Comparison of ENCODE assay signal across 24 cellular contexts in the genomic region with DNA sequence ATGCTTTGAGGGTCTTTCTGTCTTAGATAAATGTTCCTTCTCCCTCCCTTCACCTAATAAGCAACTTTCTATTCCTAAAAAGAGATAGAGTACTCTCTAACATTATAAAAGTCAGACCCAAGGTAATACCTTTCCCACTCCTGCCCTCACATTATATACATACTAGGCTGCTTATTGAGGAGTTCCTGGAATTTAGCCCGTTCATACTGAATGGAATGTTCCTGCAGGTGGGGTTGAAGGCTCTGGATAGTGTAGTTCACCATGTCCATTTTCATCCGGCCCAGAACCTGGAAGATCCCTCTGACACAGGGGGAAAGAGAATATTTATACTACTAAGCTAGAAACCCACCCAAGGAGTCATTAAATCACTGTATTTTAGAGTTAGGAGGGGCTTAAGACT. TPM values are rescaled to one million over a fixed set of nuclear protein-coding genes. Genes with fewer than 3 reads are reported as not detected.
"Had no signal": no experiment of that assay in that cellular context is flagged by ENCODE, and none has a peak within 500 bp of the region (broad histone marks: within the 10 kb centered on the region; RNA-seq: fewer than 3 reads in every experiment).

No MANE protein-coding gene starts in this region.

- H3K27ac ChIP-seq: Peyer's patch, SJSA1, SK-N-MC had no signal

- H3K4me3 ChIP-seq: Peyer's patch, SJSA1, SK-N-MC had no signal

- H3K9me3 ChIP-seq: Peyer's patch, SJSA1 had no signal

- H3K36me3 ChIP-seq: Peyer's patch, SJSA1 had no signal

- H3K27me3 ChIP-seq: Peyer's patch, SJSA1 had no signal

- H3K4me1 ChIP-seq: Peyer's patch, SJSA1 had no signal

- DNase-seq: KBM-7, MV-4-11, NCI-H1048, NCI-H1105, NCI-H1417, NCI-H1436 treated with DMSO at 0.1 percent for 48 hours, NCI-H1694, NCI-H187 treated with DMSO at 0.1 percent for 48 hours, NCI-H2029 treated with DMSO at 0.1 percent for 48 hours, NCI-H2107, NCI-H2227 treated with DMSO at 0.1 percent for 48 hours, NCI-H446, NCI-H510A, NCI-H524 treated with DMSO at 0.1 percent for 48 hours, NCI-H69, NCI-H774, Peyer's patch, Right ventricle myocardium superior, SIG-M5 had no signal

RNA-seq across cellular contexts. Expression of a gene that starts 20.4 kb away (rescaled TPM):
- total RNA-seq: HT-29, MCF 10A, Peyer's patch, Right ventricle myocardium superior, RPMI7951 had no signal
